ENCODE assay signal across 2 cellular contexts in the genomic region with DNA sequence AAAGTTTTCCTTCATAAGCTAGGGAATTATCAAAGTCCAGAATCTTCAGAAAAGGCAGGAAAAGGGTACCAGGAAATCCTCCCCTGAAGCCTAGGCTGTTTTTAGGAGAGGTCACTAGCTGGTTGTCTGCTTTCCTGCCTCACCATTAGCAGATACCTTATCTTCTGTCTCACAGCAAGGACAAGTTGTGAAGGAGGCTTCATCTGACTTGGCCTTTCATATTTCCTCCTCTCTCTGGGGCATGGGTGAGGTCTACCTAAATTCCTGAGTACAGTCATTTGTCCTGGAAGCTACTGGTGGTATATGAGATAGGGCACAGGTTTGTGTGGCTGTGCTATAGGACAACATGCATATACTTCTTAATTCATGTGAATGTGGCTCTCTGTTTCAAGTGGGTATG.
TF ChIP-seq lines count a peak whose summit lies in the region.

No MANE protein-coding gene starts in this region.

TF ChIP-seq in SK-N-SH, 30 proteins besides CTCF, POLR2A, EP300 and RAD21:
- TF ChIP-seq, protein P1, sequence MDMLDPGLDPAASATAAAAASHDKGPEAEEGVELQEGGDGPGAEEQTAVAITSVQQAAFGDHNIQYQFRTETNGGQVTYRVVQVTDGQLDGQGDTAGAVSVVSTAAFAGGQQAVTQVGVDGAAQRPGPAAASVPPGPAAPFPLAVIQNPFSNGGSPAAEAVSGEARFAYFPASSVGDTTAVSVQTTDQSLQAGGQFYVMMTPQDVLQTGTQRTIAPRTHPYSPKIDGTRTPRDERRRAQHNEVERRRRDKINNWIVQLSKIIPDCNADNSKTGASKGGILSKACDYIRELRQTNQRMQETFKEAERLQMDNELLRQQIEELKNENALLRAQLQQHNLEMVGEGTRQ (IDR thresholded peaks at IDR 0.05; ENCODE audit: borderline replicate concordance, low read depth, low read length), result no peak
- TF ChIP-seq, protein P2, sequence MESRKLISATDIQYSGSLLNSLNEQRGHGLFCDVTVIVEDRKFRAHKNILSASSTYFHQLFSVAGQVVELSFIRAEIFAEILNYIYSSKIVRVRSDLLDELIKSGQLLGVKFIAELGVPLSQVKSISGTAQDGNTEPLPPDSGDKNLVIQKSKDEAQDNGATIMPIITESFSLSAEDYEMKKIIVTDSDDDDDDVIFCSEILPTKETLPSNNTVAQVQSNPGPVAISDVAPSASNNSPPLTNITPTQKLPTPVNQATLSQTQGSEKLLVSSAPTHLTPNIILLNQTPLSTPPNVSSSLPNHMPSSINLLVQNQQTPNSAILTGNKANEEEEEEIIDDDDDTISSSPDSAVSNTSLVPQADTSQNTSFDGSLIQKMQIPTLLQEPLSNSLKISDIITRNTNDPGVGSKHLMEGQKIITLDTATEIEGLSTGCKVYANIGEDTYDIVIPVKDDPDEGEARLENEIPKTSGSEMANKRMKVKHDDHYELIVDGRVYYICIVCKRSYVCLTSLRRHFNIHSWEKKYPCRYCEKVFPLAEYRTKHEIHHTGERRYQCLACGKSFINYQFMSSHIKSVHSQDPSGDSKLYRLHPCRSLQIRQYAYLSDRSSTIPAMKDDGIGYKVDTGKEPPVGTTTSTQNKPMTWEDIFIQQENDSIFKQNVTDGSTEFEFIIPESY (IDR thresholded peaks at IDR 0.05; ENCODE audit: borderline replicate concordance, low read depth), result no peak
- TF ChIP-seq RCOR1 (IDR thresholded peaks at IDR 0.05; ENCODE audit: low read length), result no peak
- no peak for TF ChIP-seq FOSL2 (IDR thresholded peaks at IDR 0.05; ENCODE audit: borderline replicate concordance, low read depth)
- TF ChIP-seq CHD2 (IDR thresholded peaks at IDR 0.05; ENCODE audit: low read length, partially characterized antibody), result no peak
- TF ChIP-seq GABPA (IDR thresholded peaks at IDR 0.05; ENCODE audit: low read depth), result no peak
- no peak for TF ChIP-seq MEF2A (IDR thresholded peaks at IDR 0.05; ENCODE audit: borderline replicate concordance, low read depth)
- TF ChIP-seq TAF1 (IDR thresholded peaks at IDR 0.05; ENCODE audit: borderline replicate concordance, low read depth, low read length), result no peak
- TF ChIP-seq FOXJ3 (CRISPR knock-in tag; IDR thresholded peaks at IDR 0.05), result no peak

TF ChIP-seq in SK-N-SH treated with all-trans-retinoic acid at 6 μM for 48 hours, 23 proteins besides CTCF, POLR2A, EP300 and RAD21 (continued from another document):
- TF ChIP-seq GLIS3 (CRISPR knock-in tag; IDR thresholded peaks at IDR 0.05), result no peak
- TF ChIP-seq, protein P3, sequence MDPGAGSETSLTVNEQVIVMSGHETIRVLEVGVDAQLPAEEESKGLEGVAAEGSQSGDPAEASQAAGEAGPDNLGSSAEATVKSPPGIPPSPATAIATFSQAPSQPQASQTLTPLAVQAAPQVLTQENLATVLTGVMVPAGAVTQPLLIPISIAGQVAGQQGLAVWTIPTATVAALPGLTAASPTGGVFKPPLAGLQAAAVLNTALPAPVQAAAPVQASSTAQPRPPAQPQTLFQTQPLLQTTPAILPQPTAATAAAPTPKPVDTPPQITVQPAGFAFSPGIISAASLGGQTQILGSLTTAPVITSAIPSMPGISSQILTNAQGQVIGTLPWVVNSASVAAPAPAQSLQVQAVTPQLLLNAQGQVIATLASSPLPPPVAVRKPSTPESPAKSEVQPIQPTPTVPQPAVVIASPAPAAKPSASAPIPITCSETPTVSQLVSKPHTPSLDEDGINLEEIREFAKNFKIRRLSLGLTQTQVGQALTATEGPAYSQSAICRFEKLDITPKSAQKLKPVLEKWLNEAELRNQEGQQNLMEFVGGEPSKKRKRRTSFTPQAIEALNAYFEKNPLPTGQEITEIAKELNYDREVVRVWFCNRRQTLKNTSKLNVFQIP (CRISPR knock-in tag; IDR thresholded peaks at IDR 0.05; ENCODE audit: borderline replicate concordance, low read depth), result no peak
- no peak for TF ChIP-seq BACH2 (CRISPR knock-in tag; IDR thresholded peaks at IDR 0.05; ENCODE audit: borderline replicate concordance)
- no peak for TF ChIP-seq CSDC2 (CRISPR knock-in tag; IDR thresholded peaks at IDR 0.05)
- TF ChIP-seq ARNTL (CRISPR knock-in tag; IDR thresholded peaks at IDR 0.05; ENCODE audit: borderline replicate concordance, low read depth), result no peak
- TF ChIP-seq RARB (CRISPR knock-in tag; IDR thresholded peaks at IDR 0.05), result no peak
- no peak for TF ChIP-seq PPARA (CRISPR knock-in tag; IDR thresholded peaks at IDR 0.05; ENCODE audit: borderline replicate concordance)
- no peak for TF ChIP-seq ZC3H10 (CRISPR knock-in tag; IDR thresholded peaks at IDR 0.05)
- no peak for TF ChIP-seq TCF4 (CRISPR knock-in tag; IDR thresholded peaks at IDR 0.05; ENCODE audit: borderline replicate concordance)
- TF ChIP-seq OSR1 (CRISPR knock-in tag; IDR thresholded peaks at IDR 0.05), result no peak
TF ChIP-seq in SK-N-SH treated with all-trans-retinoic acid at 6 μM for 48 hours: peak in this region for 0.
